Comparison of ENCODE assay signal across 27 cellular contexts in the genomic region with DNA sequence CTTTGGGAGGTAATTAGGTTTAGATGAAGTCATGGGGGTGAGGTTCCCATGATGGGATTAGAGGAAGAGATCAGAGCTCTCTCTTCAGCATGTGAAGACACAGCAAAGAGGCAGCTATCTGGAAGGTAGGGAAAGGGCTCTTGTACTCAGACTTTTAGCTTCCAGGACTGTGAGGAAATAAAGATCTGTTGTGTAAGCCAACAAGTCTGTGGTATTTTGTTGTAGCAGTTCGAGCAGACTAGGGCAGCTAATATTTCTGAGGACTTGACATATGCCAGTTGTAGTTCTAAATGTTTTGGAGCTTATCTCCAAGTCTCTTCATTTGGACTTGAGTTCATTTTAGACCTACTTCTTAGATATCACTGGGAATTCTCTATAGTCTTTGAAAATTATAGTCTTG.
"Had no signal": no experiment of that assay in that cellular context is flagged by ENCODE, and none has a peak within 500 bp of the region (broad histone marks: within the 10 kb centered on the region; RNA-seq: fewer than 3 reads in every experiment).

No MANE protein-coding gene starts in this region.

- H3K36me3 ChIP-seq: esophagus muscularis mucosa had no signal

- H3K9me3 ChIP-seq: body of pancreas, esophagus muscularis mucosa had no signal

- ATAC-seq: activated CD4-positive, alpha-beta T cell treated with anti-CD3 and anti-CD28 coated beads for 36 hours; activated CD8-positive, alpha-beta T cell treated with anti-CD3 and anti-CD28 coated beads, Interleukin-2, amount 10 ng/mL, durations not matched to agents 7 days and 5 days; activated naive CD4-positive, alpha-beta T cell treated with anti-CD3 and anti-CD28 coated beads, Interleukin-2, amount 50 U/mL, for 72 hours; activated T-cell treated with anti-CD3 and anti-CD28 coated beads, Interleukin-2, amount 50 U/mL, for 72 hours; body of pancreas; effector memory CD8-positive, alpha-beta T cell had no signal

- DNase-seq: activated CD4-positive, alpha-beta memory T cell treated with anti-CD3 and anti-CD28 coated beads for 36 hours; activated CD4-positive, alpha-beta T cell treated with anti-CD3 and anti-CD28 coated beads for 36 hours; activated CD4-positive, alpha-beta T cell treated with anti-CD3 and anti-CD28 coated beads, Interleukin-2, amount 10 ng/mL, durations not matched to agents 24 days and 14 days; activated CD4-positive, CD25-positive, alpha-beta regulatory T cell; activated CD4-positive, CD25-positive, alpha-beta regulatory T cell treated with anti-CD3 and anti-CD28 coated beads, Interleukin-2, amount 50 U/mL, for 72 hours; activated CD8-positive, alpha-beta memory T cell treated with anti-CD3 and anti-CD28 coated beads, Interleukin-2, amount 50 U/mL, for 48 hours; activated CD8-positive, alpha-beta T cell treated with anti-CD3 and anti-CD28 coated beads, Interleukin-2, amount 10 ng/mL, durations not matched to agents 7 days and 5 days; activated gamma-delta T cell; activated naive CD4-positive, alpha-beta T cell; activated naive CD4-positive, alpha-beta T cell treated with anti-CD3 and anti-CD28 coated beads, Interleukin-2, amount 10 ng/mL, durations not matched to agents 7 days and 5 days; activated naive CD8-positive, alpha-beta T cell treated with anti-CD3 and anti-CD28 coated beads, Interleukin-2, amount 10 ng/mL, durations not matched to agents 7 days and 5 days; activated T-cell treated with anti-CD3 and anti-CD28 coated beads for 4 hours; activated T-cell treated with anti-CD3 and anti-CD28 coated beads, Interleukin-2, amount 50 U/mL, for 24 hours; activated T-cell treated with anti-CD3 and anti-CD28 coated beads, Interleukin-2, amount 50 U/mL, for 72 hours; amygdala; aorta; body of pancreas; caudate nucleus; cortex of kidney; dermis blood vessel endothelial cell; effector CD4-positive, alpha-beta T cell; effector memory CD8-positive, alpha-beta T cell; erythroblast; head of caudate nucleus; T-helper 2 cell had no signal

- H3K4me1 ChIP-seq: body of pancreas had no signal

- H3K27me3 ChIP-seq: body of pancreas, esophagus muscularis mucosa had no signal

- H3K27ac ChIP-seq: body of pancreas, esophagus muscularis mucosa had no signal

- H3K4me3 ChIP-seq: body of pancreas, esophagus muscularis mucosa had no signal
